In genomic region chr10:120183546-120183945, GRCh38 we compare ENCODE assay signal across 25 cellular contexts.
A peak's percentile ranks its signal among the peaks of the same experiment; 100 is the strongest.
DNase-seq lines count a peak whose midpoint lies in the region; ATAC-seq, FAIRE-seq and TF ChIP-seq lines count a peak whose summit lies in the region.
"Had no signal": no experiment of that assay in that cellular context is flagged by ENCODE, and none has a peak within 500 bp of the region (broad histone marks: within the 10 kb centered on the region; RNA-seq: fewer than 3 reads in every experiment).

No MANE protein-coding gene starts in this region.

- H3K4me3 ChIP-seq in HepG2 (replicated peaks in 1 of 3; ENCODE audit: insufficient read depth in 1 of 3, low read depth in 2 of 3, low read length in 3 of 3) (no peak overlapping the region), right lobe of liver (no peak overlapping the region), IMR-90 (ENCODE audit: insufficient read depth, low read depth, low read length) (no peak overlapping the region), neuronal stem cell (ENCODE audit: low read length in 2 of 2) (no peak overlapping the region)
- H3K4me3 ChIP-seq: GM12878 had no signal

- no peak for TF ChIP-seq RAD21 in HepG2 (CRISPR knock-in tag; IDR thresholded peaks at IDR 0.05)
- TF ChIP-seq RAD21 in IMR-90 (IDR thresholded peaks at IDR 0.05; ENCODE audit: low read length): no peak

- no peak overlapping the region for H2BK20ac ChIP-seq in IMR-90 (ENCODE audit: low read depth, low read length)

- dilution Hi-C loops in IMR-90 (cut with HindIII; ENCODE audit: low sequenced_read_pairs, unreplicated experiment): no loop called here

- H3K27me3 ChIP-seq in HepG2 (ENCODE audit: control insufficient read depth in 1 of 2, insufficient read depth in 2 of 2, low read length in 2 of 2): peaks cover 0 to 14% of the 10 kb centered on the region in 2 experiments; a peak in 4 of 5 replicates
- H3K27me3 ChIP-seq in right lobe of liver: no peaks in the 10 kb centered on the region
- no peaks in the 10 kb centered on the region for H3K27me3 ChIP-seq in IMR-90 (ENCODE audit: control insufficient read depth, insufficient read depth, low read length)
- H3K27me3 ChIP-seq in neuronal stem cell (ENCODE audit: control insufficient read depth in 3 of 3, insufficient read depth in 3 of 3, low read depth in 1 of 3, low read length in 3 of 3): no peaks in the 10 kb centered on the region

- H3K4ac ChIP-seq in IMR-90 (ENCODE audit: low read depth, low read length) (no peak overlapping the region), neuronal stem cell (ENCODE audit: low read length) (no peak overlapping the region)

- H3K9me1 ChIP-seq in IMR-90 (ENCODE audit: insufficient read depth, low read length): no peaks in the 10 kb centered on the region

- intact Hi-C loops in HepG2 (cut with micrococcal nuclease; ENCODE audit: unreplicated experiment) (no loop called here), right lobe of liver (cut with DNase I) (no loop called here), IMR-90 (cut with micrococcal nuclease) (no loop called here)

- peak overlapping the region; percentile 77 for H2BK12ac ChIP-seq in neuronal stem cell (ENCODE audit: low read length)

- TF ChIP-seq EP300 in HepG2 (IDR thresholded peaks at IDR 0.05; ENCODE audit: low read depth in 2 of 2, low read length in 2 of 2) (no peak), HepG2 (CRISPR knock-in tag; IDR thresholded peaks at IDR 0.05; ENCODE audit: borderline replicate concordance) (no peak)

- no TSS peak for BruUV-seq in HepG2 (replicated peaks; lab: Mats Ljungman, UMichigan)
- BruUV-seq in IMR-90 (replicated peaks; lab: Mats Ljungman, UMichigan): no TSS peak

- no peak overlapping the region for H3K4me2 ChIP-seq in HepG2 (ENCODE audit: low read depth, low read length)
- H3K4me2 ChIP-seq in IMR-90 (ENCODE audit: low read depth, low read length): no peak overlapping the region
- no peak overlapping the region for H3K4me2 ChIP-seq in neuronal stem cell (ENCODE audit: insufficient read depth, low read length, poor library complexity, severe bottlenecking)

- ATAC-seq in HepG2: no peak
- no peak for ATAC-seq in right lobe of liver
- no peak for ATAC-seq in IMR-90 (ENCODE audit: low read depth)
- ATAC-seq in GM19023 (IDR thresholded peaks at IDR 0.05; ENCODE audit: unreplicated experiment): no peak
- ATAC-seq: GM12878 had no signal

- no peak overlapping the region for H2AK9ac ChIP-seq in IMR-90 (replicated peaks; ENCODE audit: low read depth, low read length, poor library complexity)

- no peak overlapping the region for H2BK15ac ChIP-seq in IMR-90 (ENCODE audit: low read depth, low read length)
- H2BK15ac ChIP-seq in neuronal stem cell (ENCODE audit: low read length): no peak overlapping the region

- H4K20me1 ChIP-seq in HepG2 (ENCODE audit: insufficient read depth, low read length) (no peaks in the 10 kb centered on the region), IMR-90 (ENCODE audit: insufficient read depth, low read length) (no peaks in the 10 kb centered on the region)

- H3K79me1 ChIP-seq in IMR-90 (ENCODE audit: low read depth in 1 of 2, low read length in 2 of 2) (no peaks in the 10 kb centered on the region), neuronal stem cell (ENCODE audit: low read depth, low read length) (no peaks in the 10 kb centered on the region)

- H4K91ac ChIP-seq in IMR-90 (ENCODE audit: insufficient read depth, low read depth, low read length) (no peak overlapping the region), neuronal stem cell (ENCODE audit: low read depth, low read length, poor library complexity) (no peak overlapping the region)

- FAIRE-seq in HepG2 (lab: Jason Lieb, UNC): no peak
- FAIRE-seq: GM12878, GM12892, GM18507, GM19239 had no signal

- H3K36me3 ChIP-seq in HepG2 (replicated peaks in 1 of 2; ENCODE audit: control insufficient read depth in 1 of 2, insufficient read depth in 2 of 2, low read length in 2 of 2) (no peaks in the 10 kb centered on the region), right lobe of liver (no peaks in the 10 kb centered on the region), IMR-90 (ENCODE audit: control insufficient read depth, insufficient read depth, low read length) (no peaks in the 10 kb centered on the region), neuronal stem cell (replicated peaks in 1 of 2; ENCODE audit: control insufficient read depth in 2 of 2, insufficient read depth in 2 of 2, low read length in 2 of 2) (no peaks in the 10 kb centered on the region)

- no peak overlapping the region for H4K8ac ChIP-seq in IMR-90 (ENCODE audit: low read depth in 2 of 2, low read length in 2 of 2)
- H4K8ac ChIP-seq in neuronal stem cell (ENCODE audit: low read depth, low read length): no peak overlapping the region

- H3K4me1 ChIP-seq in HepG2 (ENCODE audit: insufficient read depth, low read length): no peaks in the 10 kb centered on the region
- no peaks in the 10 kb centered on the region for H3K4me1 ChIP-seq in right lobe of liver
- no peaks in the 10 kb centered on the region for H3K4me1 ChIP-seq in IMR-90 (ENCODE audit: control insufficient read depth, insufficient read depth, low read length)
- no peaks in the 10 kb centered on the region for H3K4me1 ChIP-seq in neuronal stem cell (ENCODE audit: control insufficient read depth in 2 of 2, insufficient read depth in 1 of 2, low read depth in 1 of 2, low read length in 2 of 2)

- H2AK5ac ChIP-seq in IMR-90 (ENCODE audit: low read depth, low read length) (no peak overlapping the region), neuronal stem cell (ENCODE audit: low read depth, low read length) (no peak overlapping the region)

- H2BK5ac ChIP-seq in IMR-90 (ENCODE audit: low read depth, low read length, poor library complexity, severe bottlenecking) (no peak overlapping the region), neuronal stem cell (ENCODE audit: low read length) (no peak overlapping the region)

- 0% methylated on average over 3 of the region's 3 CpGs for WGBS in HepG2 (ENCODE audit: low lambda C conversion rate)
- WGBS in right lobe of liver (ENCODE audit: insufficient coverage, low coverage, low lambda C conversion rate, missing lambda C conversion rate): 53% methylated on average over 3 of the region's 3 CpGs
- 33% methylated on average over 1 of the region's 3 CpGs; no CpG with 5 or more reads in 1 of the 2 experiments for WGBS in IMR-90 (ENCODE audit: extremely low coverage in 2 of 2, insufficient read length in 1 of 2), 2 experiments
- WGBS in neuronal stem cell (ENCODE audit: extremely low coverage in 2 of 2, insufficient read length in 2 of 2, insufficient replicate concordance in 1 of 2), 2 donors: no CpG with 5 or more reads among the region's 3 CpGs

- no peak overlapping the region for H4K5ac ChIP-seq in IMR-90 (ENCODE audit: low read depth, low read length)

- H3K23ac ChIP-seq in IMR-90 (ENCODE audit: low read depth, low read length): no peak overlapping the region
- H3K23ac ChIP-seq in neuronal stem cell (ENCODE audit: low read depth, low read length, poor library complexity): no peak overlapping the region

- POLR2A ChIA-PET in HepG2 (lab: Yijun Ruan, JAX) (no interaction called here), IMR-90 (lab: Charles Lee; ENCODE audit: unreplicated experiment) (no interaction called here)

- H3K18ac ChIP-seq in IMR-90 (ENCODE audit: low read depth, low read length): no peak overlapping the region
- H3K18ac ChIP-seq in neuronal stem cell (ENCODE audit: low read length): peak overlapping the region; percentile 57

- TF ChIP-seq POLR2A in HepG2 (IDR thresholded peaks at IDR 0.05; ENCODE audit: insufficient read depth in 1 of 2, low read depth in 2 of 2, low read length in 2 of 2) (no peak), right lobe of liver (IDR thresholded peaks at IDR 0.05) (no peak), IMR-90 (IDR thresholded peaks at IDR 0.05; ENCODE audit: low read depth, low read length) (no peak)

- H3K27ac ChIP-seq in HepG2 (ENCODE audit: extremely low read length, insufficient read depth, low read length): no peak overlapping the region
- H3K27ac ChIP-seq in right lobe of liver: no peak overlapping the region
- no peak overlapping the region for H3K27ac ChIP-seq in IMR-90 (ENCODE audit: insufficient read depth, low read length)
- H3K27ac ChIP-seq in neuronal stem cell (replicated peaks; ENCODE audit: low read length): no peak overlapping the region

- in situ Hi-C loops in HepG2 (cut with HindIII; ENCODE audit: extremely low pct_ligation_motif_present, low pct_unique_long_range_greater_than_20kb): no loop called here
- in situ Hi-C loops in IMR-90 (cut with MboI; ENCODE audit: low sequenced_read_pairs): no loop called here

- CTCF ChIA-PET in HepG2 (lab: Yijun Ruan, JAX; ENCODE audit: low intra/inter-chr PET ratio, low total read pairs): no interaction called here
- CTCF ChIA-PET in IMR-90 (lab: Yijun Ruan, JAX): no interaction called here

- H3K9ac ChIP-seq in HepG2 (ENCODE audit: insufficient read depth, low read depth, low read length): no peak overlapping the region
- no peak overlapping the region for H3K9ac ChIP-seq in IMR-90 (ENCODE audit: low read depth, low read length)
- no peak overlapping the region for H3K9ac ChIP-seq in neuronal stem cell (ENCODE audit: low read depth, low read length, poor library complexity)

- TF ChIP-seq CTCF in HepG2 (CRISPR knock-in tag; IDR thresholded peaks at IDR 0.05) (no peak), right lobe of liver (IDR thresholded peaks at IDR 0.05) (no peak), IMR-90 (conservative IDR thresholded peaks at IDR 0.05; ENCODE audit: low read depth, low read length) (no peak)

- H3K79me2 ChIP-seq in HepG2 (ENCODE audit: insufficient read depth, low read length): no peaks in the 10 kb centered on the region

- H2BK120ac ChIP-seq in IMR-90 (ENCODE audit: low read depth, low read length) (no peak overlapping the region), neuronal stem cell (ENCODE audit: low read depth, low read length) (no peak overlapping the region)

- H2AFZ ChIP-seq in HepG2 (ENCODE audit: low read length) (no peak overlapping the region), IMR-90 (replicated peaks; ENCODE audit: low read length, poor library complexity) (no peak overlapping the region), neuronal stem cell (ENCODE audit: low read length) (no peak overlapping the region)

- H3K14ac ChIP-seq in IMR-90 (replicated peaks; ENCODE audit: low read depth, low read length) (no peak overlapping the region), neuronal stem cell (ENCODE audit: low read length) (no peak overlapping the region)

- H3K9me3 ChIP-seq in HepG2 (ENCODE audit: low read length) (no peaks in the 10 kb centered on the region), right lobe of liver (no peaks in the 10 kb centered on the region), IMR-90 (ENCODE audit: control insufficient read depth, insufficient read depth, low read length) (peaks cover 23% of the 10 kb centered on the region), neuronal stem cell (replicated peaks in 1 of 2; ENCODE audit: control insufficient read depth in 2 of 2, insufficient read depth in 1 of 2, low read depth in 1 of 2, low read length in 2 of 2) (no peaks in the 10 kb centered on the region)

- no peak overlapping the region for H3K56ac ChIP-seq in IMR-90 (ENCODE audit: extremely low read depth, insufficient read depth, low read length)

- DNase-seq in HepG2 (ENCODE audit: low spot score) (no peak), right lobe of liver (no peak), IMR-90 (no peak), NCI-H460 (ENCODE audit: extremely low read depth, low read depth) (peak; percentile 7), neuronal stem cell (ENCODE audit: low spot score) (no peak), NOMO-1 treated with dmso at 0.1 percent for 144 hours (lab: John Stamatoyannopoulos, UW; ENCODE audit: unreplicated experiment) (no peak)
- DNase-seq in activated T-cell treated with anti-CD3 and anti-CD28 coated beads, Interleukin-2, amount 50 U/mL, for 1 hour: no peak
- DNase-seq: ACHN; AML-193; C1 segment of cervical spinal cord; CD4-positive, alpha-beta memory T cell; CD4-positive, CD25-positive, alpha-beta regulatory T cell; CD8-positive, alpha-beta memory T cell; COR-L47; DMS 273 treated with DMSO at 0.1 percent for 48 hours; DMS153; DMS79; DND-41; EL; GDM1 had no signal
